In the genomic region with DNA sequence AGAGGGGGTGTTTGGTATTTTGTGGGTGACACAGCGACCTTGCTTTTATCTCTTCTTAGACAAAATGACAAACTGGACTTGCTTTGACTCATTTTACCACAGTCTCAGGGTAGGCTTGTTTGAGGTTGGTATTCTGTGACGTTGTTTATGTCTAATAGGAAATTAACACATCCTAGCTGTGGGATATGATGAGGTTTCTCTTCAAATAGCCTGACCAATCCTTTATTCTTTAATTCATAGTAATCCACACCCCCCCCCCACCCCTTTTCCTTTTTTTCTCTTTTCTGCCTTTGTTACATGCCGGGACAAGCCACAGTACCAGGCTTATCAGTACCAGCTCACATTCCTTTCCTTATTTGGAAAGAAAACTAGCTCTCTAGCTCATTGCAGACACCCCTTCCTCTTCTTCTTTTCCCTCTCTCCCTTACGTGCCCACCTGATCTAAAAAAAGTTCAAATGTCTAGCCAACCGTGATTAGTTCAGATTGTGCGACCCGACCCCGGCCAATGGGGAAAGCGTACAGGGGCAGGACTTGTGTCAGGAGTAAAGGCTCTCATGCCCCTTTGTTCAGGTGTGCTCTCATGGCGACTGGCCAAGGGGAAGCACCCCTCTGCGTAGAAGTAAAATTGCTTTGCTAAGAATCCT, we compare ENCODE assay signal across 30 cellular contexts. TPM values are rescaled to one million over a fixed set of nuclear protein-coding genes. Genes with fewer than 3 reads are reported as not detected.
A peak's percentile ranks its signal among the peaks of the same experiment; 100 is the strongest.
DNase-seq lines count a peak whose midpoint lies in the region; FAIRE-seq and TF ChIP-seq lines count a peak whose summit lies in the region.
"Had no signal": no experiment of that assay in that cellular context is flagged by ENCODE, and none has a peak within 500 bp of the region (broad histone marks: within the 10 kb centered on the region; RNA-seq: fewer than 3 reads in every experiment).

No MANE protein-coding gene starts in this region.

- H4K8ac ChIP-seq in H1 (ENCODE audit: extremely low read depth, insufficient read depth, low read length): peak overlapping the region; percentile 81; the same call in 1 of the 2 replicates

- no peak overlapping the region for H3K4me3 Mint-ChIP-seq in HFFc6
- H3K4me3 Mint-ChIP-seq: activated B cell treated with CpG ODN at 0.5 μM for 24 hours; activated CD4-positive, alpha-beta memory T cell treated with anti-CD3 and anti-CD28 coated beads for 36 hours; memory B cell; naive thymus-derived CD8-positive, alpha-beta T cell; T-helper 2 cell treated with Interferon-gamma antibody and Interleukin-4, amounts not matched to agents 5 μg/mL and 100 μg/mL, for 36 hours had no signal

- peak overlapping the region; percentile 62 for H2BK120ac ChIP-seq in H1 (replicated peaks; ENCODE audit: low read depth, low read length)

- H3K9me3 Mint-ChIP-seq in HFFc6: no peaks in the 10 kb centered on the region
- H3K9me3 Mint-ChIP-seq: activated B cell treated with CpG ODN at 0.5 μM for 24 hours; activated CD4-positive, alpha-beta memory T cell treated with anti-CD3 and anti-CD28 coated beads for 36 hours; T-helper 2 cell treated with Interferon-gamma antibody and Interleukin-4, amounts not matched to agents 5 μg/mL and 100 μg/mL, for 36 hours had no signal

- H3K9ac ChIP-seq in HUES48 (ENCODE audit: low read depth, low read length) (peak overlapping the region; percentile 39; the same call in 1 of the 2 replicates), H1 (replicated peaks in 1 of 4; ENCODE audit: extremely low read depth in 1 of 4, low read depth in 3 of 4, low read length in 3 of 4) (peak overlapping the region in 1 of 4 experiments; percentile 47; a peak in 1 of 7 replicates), MM.1S (ENCODE audit: low read length) (no peak overlapping the region)
- H3K9ac ChIP-seq: BLaER1 had no signal

- H3K4me2 ChIP-seq in H1 (ENCODE audit: insufficient read depth in 1 of 2, low read depth in 2 of 2, low read length in 2 of 2): peak overlapping the region in 1 of 2 experiments; percentile 47; a peak in 1 of 4 replicates
- H3K4me2 ChIP-seq in MM.1S (ENCODE audit: low read depth, low read length): no peak overlapping the region
- H3K4me2 ChIP-seq: BLaER1 had no signal

- H3K4me1 ChIP-seq in HUES48 (ENCODE audit: control insufficient read depth, insufficient read depth, low read length): peaks cover 44% of the 10 kb centered on the region
- H3K4me1 ChIP-seq in H1 (replicated peaks in 1 of 4; ENCODE audit: control insufficient read depth in 3 of 4, insufficient read depth in 4 of 4, low read length in 3 of 4): peaks cover 0 to 23% (median 8%) of the 10 kb centered on the region in 4 experiments; a peak in 5 of 7 replicates
- no peaks in the 10 kb centered on the region for H3K4me1 ChIP-seq in MM.1S (ENCODE audit: low read length)
- H3K4me1 ChIP-seq: BLaER1 had no signal

- FAIRE-seq in H1 (lab: Jason Lieb, UNC): peak; percentile 78
- FAIRE-seq: GM19239, RCC 7860 had no signal

- H3K14ac ChIP-seq in H1 (ENCODE audit: insufficient read length): no peak overlapping the region

- no peaks in the 10 kb centered on the region for H3K36me3 Mint-ChIP-seq in HFFc6 (ENCODE audit: low read depth)
- H3K36me3 Mint-ChIP-seq: activated CD4-positive, alpha-beta memory T cell treated with anti-CD3 and anti-CD28 coated beads for 36 hours; memory B cell; naive thymus-derived CD8-positive, alpha-beta T cell had no signal

- DNase-seq in A172 (ENCODE audit: low spot score): peak; percentile 30
- DNase-seq in H1 (ENCODE audit: low read depth in 1 of 2, low spot score in 2 of 2): peak in 1 of 2 experiments; percentile 56
- DNase-seq in left kidney (ENCODE audit: low read depth, low spot score): peak; percentile 44
- no peak for DNase-seq in SHP77 (lab: John Stamatoyannopoulos, UW)
- DNase-seq in HFFc6: no peak
- no peak for DNase-seq in activated naive CD4-positive, alpha-beta T cell treated with Interleukin-2 at 50 U/mL for 16 hours
- DNase-seq in MM.1S: no peak
- DNase-seq: ACHN; activated B cell treated with CpG ODN at 0.5 μM for 24 hours; activated CD4-positive, alpha-beta memory T cell treated with anti-CD3 and anti-CD28 coated beads for 36 hours; activated gamma-delta T cell treated with Interleukin-2 at 50 U/mL for 16 hours; amygdala; central memory CD4-positive, alpha-beta T cell; COR-L47; dermis blood vessel endothelial cell; DND-41; foreskin fibroblast; kidney glomerular epithelial cell; naive thymus-derived CD8-positive, alpha-beta T cell; NCI-H1417; NCI-H2081 treated with DMSO at 0.1 percent for 48 hours; NCI-H510A treated with DMSO at 0.1 percent for 48 hours; ovary had no signal

- H3K4me1 Mint-ChIP-seq in HFFc6 (ENCODE audit: low read depth): no peaks in the 10 kb centered on the region; the same call in 1 of the 2 replicates
- H3K4me1 Mint-ChIP-seq: activated B cell treated with CpG ODN at 0.5 μM for 24 hours; memory B cell; naive thymus-derived CD8-positive, alpha-beta T cell had no signal

- no peak overlapping the region for H2BK15ac ChIP-seq in H1 (ENCODE audit: low read length)

- no peak overlapping the region for H4K5ac ChIP-seq in H1 (ENCODE audit: insufficient read length, low read depth, low read length)

- WGBS in H1 (ENCODE audit: extremely low coverage in 1 of 2, insufficient coverage in 1 of 2, insufficient read length in 1 of 2, insufficient replicate concordance in 2 of 2, low coverage in 1 of 2, low lambda C conversion rate in 2 of 2, missing lambda C conversion rate in 1 of 2), 2 experiments: 65% methylated on average over 11 of the region's 11 CpGs; no CpG with 5 or more reads in 1 of the 2 experiments

- H2BK5ac ChIP-seq in H1 (ENCODE audit: low read depth, low read length): peak overlapping the region; percentile 84; the same call in 1 of the 2 replicates

- no peak for TF ChIP-seq RAD21 in H1 (IDR thresholded peaks at IDR 0.05 in 1 of 2, conservative IDR thresholded peaks at IDR 0.05 in 1 of 2; ENCODE audit: low read depth in 2 of 2, low read length in 2 of 2)

- peak overlapping the region; percentile 94; the same call in 1 of the 2 replicates for H2BK20ac ChIP-seq in H1 (ENCODE audit: low read length)

- H3K79me2 ChIP-seq in H1 (ENCODE audit: control insufficient read depth in 1 of 2, insufficient read depth in 2 of 2, low read length in 2 of 2) (no peaks in the 10 kb centered on the region), MM.1S (ENCODE audit: low read length) (no peaks in the 10 kb centered on the region)

- no peaks in the 10 kb centered on the region for H3K27me3 ChIP-seq in HUES48 (ENCODE audit: control insufficient read depth, insufficient read depth, low read length)
- H3K27me3 ChIP-seq in H1 (replicated peaks in 1 of 4; ENCODE audit: control insufficient read depth in 3 of 4, extremely low read depth in 1 of 4, insufficient read depth in 3 of 4, low read length in 3 of 4): no peaks in the 10 kb centered on the region; a peak in 1 of 7 replicates
- no peaks in the 10 kb centered on the region for H3K27me3 ChIP-seq in MM.1S (replicated peaks; ENCODE audit: insufficient read depth, low read length)
- H3K27me3 ChIP-seq: BLaER1, ovary had no signal

- H2BK12ac ChIP-seq in H1 (ENCODE audit: low read depth, low read length): peak overlapping the region; percentile 93; the same call in 1 of the 2 replicates

- 0 out of 2 replicates have a peak, but pooled peaks cover 2% of the 10 kb centered on the region for H3K23me2 ChIP-seq in H1 (ENCODE audit: low read depth, low read length)

- peaks cover 18% of the 10 kb centered on the region; the same call in 1 of the 2 replicates for H3K27me3 Mint-ChIP-seq in HFFc6 (ENCODE audit: insufficient read depth)
- H3K27me3 Mint-ChIP-seq: activated B cell treated with CpG ODN at 0.5 μM for 24 hours; activated CD4-positive, alpha-beta memory T cell treated with anti-CD3 and anti-CD28 coated beads for 36 hours had no signal

- peak overlapping the region; percentile 27 for H3K4ac ChIP-seq in H1 (replicated peaks; ENCODE audit: insufficient read length, low read depth, low read length)

- H4K20me1 ChIP-seq in H1 (replicated peaks in 1 of 2; ENCODE audit: control insufficient read depth in 1 of 2, insufficient read depth in 2 of 2, low read length in 2 of 2): no peaks in the 10 kb centered on the region
- no peaks in the 10 kb centered on the region for H4K20me1 ChIP-seq in MM.1S (ENCODE audit: insufficient read depth, low read length)
- H4K20me1 ChIP-seq: BLaER1 had no signal

- H4K91ac ChIP-seq in H1 (replicated peaks; ENCODE audit: insufficient read length, low read length): no peak overlapping the region

- no peak overlapping the region for H3K18ac ChIP-seq in H1 (ENCODE audit: extremely low read depth, low read length)

- TF ChIP-seq POLR2A in H1 (IDR thresholded peaks at IDR 0.05; ENCODE audit: control extremely low read depth in 1 of 2, low read depth in 2 of 2, low read length in 2 of 2): no peak

- H3K4me3 ChIP-seq in HUES48 (ENCODE audit: low read depth, low read length) (no peak overlapping the region), H1 (ENCODE audit: extremely low read depth in 1 of 4, insufficient read depth in 2 of 4, low read depth in 3 of 4, low read length in 4 of 4) (no peak overlapping the region), MM.1S (ENCODE audit: low read length) (no peak overlapping the region)
- H3K4me3 ChIP-seq: BLaER1, ovary had no signal

- no peak for TF ChIP-seq EP300 in H1 (IDR thresholded peaks at IDR 0.05; ENCODE audit: borderline replicate concordance in 1 of 2, low read depth in 2 of 2, low read length in 2 of 2)

- H3K9me2 ChIP-seq in MM.1S (replicated peaks; ENCODE audit: insufficient read depth, low read length): no peaks in the 10 kb centered on the region

- POLR2A ChIA-PET in H1 (lab: Charles Lee; ENCODE audit: partially characterized antibody): interaction anchor here (0.6 kb wide), 1 partner anchor 16 kb away, joined by 5 read pairs; no protein-coding TSS in a partner anchor

- H2AK5ac ChIP-seq in H1 (ENCODE audit: low read depth, low read length): no peak overlapping the region

- H3K27ac ChIP-seq in HUES48 (ENCODE audit: low read depth, low read length) (peak overlapping the region; percentile 39), H1 (ENCODE audit: low read depth, low read length) (peak overlapping the region; percentile 55; the same call in 1 of the 2 replicates), MM.1S (ENCODE audit: low read length) (no peak overlapping the region)
- H3K27ac ChIP-seq: BLaER1, epithelial cell of prostate, ovary had no signal

- no peak overlapping the region for H3K27ac Mint-ChIP-seq in HFFc6
- H3K27ac Mint-ChIP-seq: activated B cell treated with CpG ODN at 0.5 μM for 24 hours; activated CD4-positive, alpha-beta memory T cell treated with anti-CD3 and anti-CD28 coated beads for 36 hours; memory B cell; naive thymus-derived CD8-positive, alpha-beta T cell; T-helper 2 cell treated with Interferon-gamma antibody and Interleukin-4, amounts not matched to agents 5 μg/mL and 100 μg/mL, for 36 hours had no signal

- H3K23ac ChIP-seq in H1 (ENCODE audit: insufficient read length): no peak overlapping the region

- H3K56ac ChIP-seq in H1 (replicated peaks; ENCODE audit: insufficient read length, low read depth, low read length): no peak overlapping the region

- TF ChIP-seq CTCF in H1 (IDR thresholded peaks at IDR 0.05; ENCODE audit: control extremely low read depth in 1 of 3, insufficient read depth in 1 of 3, low read depth in 1 of 3, low read length in 3 of 3) (no peak), HFFc6 (IDR thresholded peaks at IDR 0.05) (no peak), MM.1S (IDR thresholded peaks at IDR 0.05; ENCODE audit: low read length) (no peak)

- H3F3A ChIP-seq in MM.1S (ENCODE audit: insufficient read depth, low read length): no peaks in the 10 kb centered on the region

- H3K79me1 ChIP-seq in H1 (ENCODE audit: low read depth, low read length): no peaks in the 10 kb centered on the region

- H3K36me3 ChIP-seq in HUES48 (ENCODE audit: control insufficient read depth, insufficient read depth, low read length) (no peaks in the 10 kb centered on the region), H1 (ENCODE audit: control insufficient read depth in 2 of 4, insufficient read depth in 4 of 4, low read length in 3 of 4) (no peaks in the 10 kb centered on the region), MM.1S (replicated peaks; ENCODE audit: insufficient read depth, low read length) (no peaks in the 10 kb centered on the region)
- H3K36me3 ChIP-seq: BLaER1, ovary had no signal

- H3K9me3 ChIP-seq in HUES48 (ENCODE audit: control insufficient read depth, insufficient read depth, low read length) (no peaks in the 10 kb centered on the region), H1 (ENCODE audit: insufficient read depth in 2 of 2, low read depth in 1 of 2, low read length in 1 of 2) (no peaks in the 10 kb centered on the region), MM.1S (replicated peaks; ENCODE audit: insufficient read depth, low read length) (no peaks in the 10 kb centered on the region)
- H3K9me3 ChIP-seq: BLaER1, ovary had no signal

- H2AFZ ChIP-seq in H1 (ENCODE audit: low read length) (peak overlapping the region; percentile 96), MM.1S (ENCODE audit: low read length) (no peak overlapping the region)

- CTCF ChIA-PET in H1 (lab: Charles Lee; ENCODE audit: partially characterized antibody): interaction anchor here (0.6 to 1.1 kb wide), 2 partner anchors 65 to 293 kb away, joined by 3 read pairs; no protein-coding TSS in a partner anchor

RNA-seq across cellular contexts. Expression of a gene that starts 52.2 kb away (rescaled TPM):
- total RNA-seq in A172 (2014; rRNA removed; shearing (Covaris generic)): 19.0 and 26.4 TPM in 2 replicates
- total RNA-seq in H1 (2021; fragmentation: NEBNext Ultra II Directional; extraction: Animal tissue kit (Norgen Biotek cat#: 25700)): 4.1 and 5.7 TPM in 2 replicates
- polyA plus RNA-seq in H1 (2011; rRNA removed): 5.6 and 7.0 TPM in 2 replicates
- 6.0 TPM for polyA plus RNA-seq in H1 (2011; cell fraction: cytosol; rRNA removed)
- 19.5 TPM for polyA plus RNA-seq in H1 (2011; cell fraction: nucleus; rRNA removed)
- polyA plus RNA-seq in H1 (2012, experiment 1 of 2): 4.0 to 5.9 TPM (median 4.6 TPM) in 4 replicates
- 0.30 TPM for polyA plus RNA-seq in H1 (2012, experiment 2 of 2)
- polyA plus RNA-seq in H1 (2013, experiment 1 of 2): 7.0 TPM
- polyA plus RNA-seq in H1 (2013, experiment 2 of 2): 7.4 TPM
- 14.5 and 16.0 TPM in 2 replicates for polyA minus RNA-seq in H1 (2011; rRNA and poly(A)+ RNA removed)
- 9.4 TPM for polyA minus RNA-seq in H1 (2011; cell fraction: cytosol; rRNA and poly(A)+ RNA removed)
- polyA minus RNA-seq in H1 (2011; cell fraction: nucleus; rRNA and poly(A)+ RNA removed): 45.9 TPM
- total RNA-seq in HFFc6 (2021; fragmentation: NEBNext Ultra II Directional; extraction: Animal tissue kit (Norgen Biotek cat#: 25700)): 10 to 100 TPM; 39.4 to 49.8 (median 43.8) TPM

Comparison
In these comparisons a context has a peak if more than half of its experiments do, and no peak if none do; other contexts are left out.
1. DNase-seq: peak in A172 (single experiment) and left kidney (single experiment); none in SHP77 (0 of 2), HFFc6 (single experiment), activated naive CD4-positive, alpha-beta T cell treated with Interleukin-2 at 50 U/mL for 16 hours (single experiment) and MM.1S (single experiment).